ENCODE assay signal across 8 cellular contexts in the genomic region with DNA sequence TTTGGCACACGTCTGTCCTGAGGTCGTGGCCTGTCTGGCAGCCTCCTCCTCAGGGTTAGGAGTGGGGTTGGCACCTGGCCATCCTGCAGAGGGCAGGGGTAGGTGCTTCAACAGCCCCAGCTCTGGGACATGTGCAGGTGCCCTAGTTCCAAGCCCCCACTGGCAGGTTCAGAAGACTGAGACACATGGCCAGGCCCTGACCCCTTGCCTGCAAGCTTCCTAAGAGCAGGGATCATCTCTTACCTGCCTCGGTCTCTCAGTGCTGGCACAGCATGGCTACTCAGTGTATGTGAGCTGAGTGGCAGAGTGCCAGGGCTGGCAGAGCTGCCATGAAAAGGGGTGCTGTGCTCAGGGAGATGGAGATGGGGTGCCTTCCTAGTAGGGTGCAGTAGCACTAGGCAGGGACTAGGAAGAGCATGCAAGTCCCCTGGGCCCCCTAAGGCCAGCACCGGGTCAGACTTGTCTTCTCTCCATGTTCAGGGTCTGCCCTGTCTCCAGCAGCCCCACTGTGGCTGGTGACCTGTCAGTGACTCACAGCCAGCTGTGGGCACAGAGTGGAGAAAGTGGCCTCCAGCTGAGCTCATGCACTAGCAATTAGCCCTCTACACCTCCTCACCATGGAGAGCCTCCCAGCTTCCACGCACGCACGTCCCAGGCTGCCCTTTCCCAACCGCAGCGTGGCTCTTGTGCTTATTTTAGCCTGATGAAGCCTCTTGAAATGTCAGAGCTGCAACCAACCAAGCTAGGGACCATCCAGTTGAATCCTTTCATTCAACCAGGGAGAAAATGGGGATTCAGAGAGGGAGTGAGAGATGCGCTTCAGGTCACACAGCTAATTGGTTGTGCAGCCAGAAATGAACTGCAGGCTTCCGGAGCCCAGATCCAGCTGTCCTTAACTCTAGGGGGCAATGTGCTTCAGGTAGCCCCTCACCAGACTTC.
DNase-seq lines count a peak whose midpoint lies in the region; ATAC-seq, FAIRE-seq and TF ChIP-seq lines count a peak whose summit lies in the region.

No MANE protein-coding gene starts in this region.

- no TSS peak for BruUV-seq in IMR-90 (replicated peaks; lab: Mats Ljungman, UMichigan)

- H2AK9ac ChIP-seq in IMR-90 (replicated peaks; ENCODE audit: low read depth, low read length, poor library complexity): peak overlapping the region; percentile 80

- POLR2A ChIA-PET in IMR-90 (lab: Charles Lee; ENCODE audit: unreplicated experiment): no interaction called here

- peak; percentile 36 for TF ChIP-seq RAD21 in IMR-90 (IDR thresholded peaks at IDR 0.05; ENCODE audit: low read length)

- FAIRE-seq in keratinocyte (lab: Jason Lieb, UNC): peak; percentile 62

- H3K56ac ChIP-seq in IMR-90 (ENCODE audit: extremely low read depth, insufficient read depth, low read length): peak overlapping the region; percentile 72

- peak overlapping the region; percentile 99 for H2AK5ac ChIP-seq in IMR-90 (ENCODE audit: low read depth, low read length)

- in situ Hi-C loops in IMR-90 (cut with MboI; ENCODE audit: low sequenced_read_pairs): no loop called here

- H2AFZ ChIP-seq in IMR-90 (replicated peaks; ENCODE audit: low read length, poor library complexity): peak overlapping the region; percentile 76
- no peak overlapping the region for H2AFZ ChIP-seq in keratinocyte (ENCODE audit: control insufficient read depth, low read length)

- H2BK120ac ChIP-seq in IMR-90 (ENCODE audit: low read depth, low read length): peak overlapping the region; percentile 96

- DNase-seq in AG09309 (ENCODE audit: low read depth): peak; percentile 96
- DNase-seq in IMR-90: peak; percentile 100
- DNase-seq in adipocyte (ENCODE audit: low read depth): peak; percentile 93
- no peak for DNase-seq in keratinocyte (ENCODE audit: low read depth, low spot score)
- DNase-seq in GDM1 (lab: John Stamatoyannopoulos, UW): no peak
- no peak for DNase-seq in ascending aorta (ENCODE audit: low spot score in 2 of 2)

- no peaks in the 10 kb centered on the region for H3K36me3 ChIP-seq in IMR-90 (ENCODE audit: control insufficient read depth, insufficient read depth, low read length)
- H3K36me3 ChIP-seq in adipocyte (ENCODE audit: control insufficient read depth, insufficient read depth, low read length, severe bottlenecking): no peaks in the 10 kb centered on the region
- no peaks in the 10 kb centered on the region for H3K36me3 ChIP-seq in keratinocyte (ENCODE audit: control insufficient read depth in 2 of 2, extremely low read depth in 1 of 2, insufficient read depth in 2 of 2, low read length in 2 of 2)
- no peaks in the 10 kb centered on the region for H3K36me3 ChIP-seq in ascending aorta

- CTCF ChIA-PET in IMR-90 (lab: Yijun Ruan, JAX): interaction anchor here (0.9 to 1.8 kb wide), 4 partner anchors 20 to 240 kb away, joined by 4 read pairs; partner anchors contain the start of gene VEGFA

- dilution Hi-C loops in IMR-90 (cut with HindIII; ENCODE audit: low sequenced_read_pairs, unreplicated experiment) (no loop called here), keratinocyte (cut with MboI; ENCODE audit: extremely low pct_ligation_motif_present, low sequenced_read_pairs) (no loop called here)

- H3K9me3 ChIP-seq in IMR-90 (ENCODE audit: control insufficient read depth, insufficient read depth, low read length): peaks cover 14% of the 10 kb centered on the region
- H3K9me3 ChIP-seq in adipocyte (ENCODE audit: control insufficient read depth, low read length): peaks cover 16% of the 10 kb centered on the region
- H3K9me3 ChIP-seq in keratinocyte (ENCODE audit: control insufficient read depth, low read depth, low read length): peaks cover 3% of the 10 kb centered on the region
- H3K9me3 ChIP-seq in ascending aorta: no peaks in the 10 kb centered on the region

- peak overlapping the region; percentile 84 for H4K5ac ChIP-seq in IMR-90 (ENCODE audit: low read depth, low read length)

- H2BK20ac ChIP-seq in IMR-90 (ENCODE audit: low read depth, low read length): peak overlapping the region; percentile 97

- no peak for TF ChIP-seq CTCF in AG09309 (IDR thresholded peaks at IDR 0.05; ENCODE audit: control insufficient read depth, insufficient read depth, low read depth, low read length, missing control alignments)
- no peak for TF ChIP-seq CTCF in IMR-90 (conservative IDR thresholded peaks at IDR 0.05; ENCODE audit: low read depth, low read length)
- no peak for TF ChIP-seq CTCF in keratinocyte (optimal IDR thresholded peaks at IDR 0.05 in 1 of 3, IDR thresholded peaks at IDR 0.05 in 1 of 3, conservative IDR thresholded peaks at IDR 0.05 in 1 of 3; ENCODE audit: extremely low read depth in 1 of 3, insufficient read depth in 2 of 3, low read length in 3 of 3)
- no peak for TF ChIP-seq CTCF in ascending aorta (IDR thresholded peaks at IDR 0.05)

- peak overlapping the region; percentile 98 for H4K91ac ChIP-seq in IMR-90 (ENCODE audit: insufficient read depth, low read depth, low read length)

- peak; percentile 81; the same call in 1 of the 2 replicates for TF ChIP-seq POLR2A in IMR-90 (IDR thresholded peaks at IDR 0.05; ENCODE audit: low read depth, low read length)

- peak overlapping the region; percentile 93 for H2BK5ac ChIP-seq in IMR-90 (ENCODE audit: low read depth, low read length, poor library complexity, severe bottlenecking)

- H3K4ac ChIP-seq in IMR-90 (ENCODE audit: low read depth, low read length): peak overlapping the region; percentile 97

- H3K9me1 ChIP-seq in IMR-90 (ENCODE audit: insufficient read depth, low read length): peaks cover 17% of the 10 kb centered on the region
- H3K9me1 ChIP-seq in keratinocyte (ENCODE audit: control insufficient read depth, extremely low read depth, insufficient read depth, low read length): no peaks in the 10 kb centered on the region

- peak overlapping the region; percentile 95 for H3K14ac ChIP-seq in IMR-90 (replicated peaks; ENCODE audit: low read depth, low read length)

- H3K4me2 ChIP-seq in IMR-90 (ENCODE audit: low read depth, low read length) (peak overlapping the region; percentile 55), keratinocyte (ENCODE audit: control insufficient read depth, extremely low read depth, insufficient read depth, low read depth, low read length) (peak overlapping the region; percentile 23)

- H3K18ac ChIP-seq in IMR-90 (ENCODE audit: low read depth, low read length): peak overlapping the region; percentile 89

- H3K4me1 ChIP-seq in IMR-90 (ENCODE audit: control insufficient read depth, insufficient read depth, low read length) (peaks cover 24% of the 10 kb centered on the region), adipocyte (ENCODE audit: control insufficient read depth, insufficient read depth, low read length) (peaks cover 18% of the 10 kb centered on the region), keratinocyte (ENCODE audit: control insufficient read depth, extremely low read depth, insufficient read depth, low read length) (peaks cover 22% of the 10 kb centered on the region), ascending aorta (no peaks in the 10 kb centered on the region)

- peak overlapping the region; percentile 91 to 95 for H4K8ac ChIP-seq in IMR-90 (ENCODE audit: low read depth in 2 of 2, low read length in 2 of 2)

- H3K27me3 ChIP-seq in IMR-90 (ENCODE audit: control insufficient read depth, insufficient read depth, low read length) (no peaks in the 10 kb centered on the region), adipocyte (replicated peaks; ENCODE audit: control insufficient read depth, insufficient read depth, low read length) (no peaks in the 10 kb centered on the region), keratinocyte (ENCODE audit: control insufficient read depth, extremely low read depth, insufficient read depth, low read length) (no peaks in the 10 kb centered on the region), ascending aorta (no peaks in the 10 kb centered on the region)

- H2BK15ac ChIP-seq in IMR-90 (ENCODE audit: low read depth, low read length): peak overlapping the region; percentile 93; the same call in 2 of the 3 replicates

- intact Hi-C loops in IMR-90 (cut with micrococcal nuclease): loop anchor here (2.0 to 5.0 kb wide), 3 partner anchors 30 to 64 kb away; no protein-coding TSS in a partner anchor
- intact Hi-C loops in ascending aorta (cut with DNase I): no loop called here

- H3K27ac ChIP-seq in IMR-90 (ENCODE audit: insufficient read depth, low read length) (peak overlapping the region; percentile 81), keratinocyte (ENCODE audit: control insufficient read depth, insufficient read depth, low read length) (no peak overlapping the region), ascending aorta (no peak overlapping the region)

- WGBS in IMR-90 (ENCODE audit: extremely low coverage in 2 of 2, insufficient read length in 1 of 2), 2 experiments: 40% methylated on average over 1 of the region's 11 CpGs; no CpG with 5 or more reads in 1 of the 2 experiments

- peak overlapping the region; percentile 87 for H3K23ac ChIP-seq in IMR-90 (ENCODE audit: low read depth, low read length)

- no peaks in the 10 kb centered on the region for H3K79me2 ChIP-seq in keratinocyte (ENCODE audit: control insufficient read depth, insufficient read depth, low read length)

- H3K4me3 ChIP-seq in AG09309 (ENCODE audit: control insufficient read depth, low read depth, low read length) (no peak overlapping the region), IMR-90 (ENCODE audit: insufficient read depth, low read depth, low read length) (no peak overlapping the region), adipocyte (ENCODE audit: low read length) (no peak overlapping the region), keratinocyte (ENCODE audit: control insufficient read depth in 2 of 3, extremely low read depth in 1 of 3, insufficient read depth in 2 of 3, low read depth in 1 of 3, low read length in 3 of 3) (no peak overlapping the region), ascending aorta (no peak overlapping the region)

- H3K9ac ChIP-seq in IMR-90 (ENCODE audit: low read depth, low read length): peak overlapping the region; percentile 55; the same call in 1 of the 2 replicates
- no peak overlapping the region for H3K9ac ChIP-seq in adipocyte (ENCODE audit: low read length)
- no peak overlapping the region for H3K9ac ChIP-seq in keratinocyte (ENCODE audit: control insufficient read depth, extremely low read depth, insufficient read depth, low read length)

- H4K20me1 ChIP-seq in IMR-90 (ENCODE audit: insufficient read depth, low read length): no peaks in the 10 kb centered on the region
- no peaks in the 10 kb centered on the region for H4K20me1 ChIP-seq in keratinocyte (ENCODE audit: control insufficient read depth, extremely low read depth, insufficient read depth, low read length)

- no peaks in the 10 kb centered on the region for H3K79me1 ChIP-seq in IMR-90 (ENCODE audit: low read depth in 1 of 2, low read length in 2 of 2)

- ATAC-seq in IMR-90 (ENCODE audit: low read depth): peak; percentile 86
- no peak for ATAC-seq in HG02852 (IDR thresholded peaks at IDR 0.05; ENCODE audit: unreplicated experiment)
- ATAC-seq in HG02610 (IDR thresholded peaks at IDR 0.05; ENCODE audit: unreplicated experiment): no peak

TF ChIP-seq in IMR-90, 13 proteins besides CTCF, POLR2A, EP300 and RAD21 (continues in another document):
- TF ChIP-seq CHD1 (IDR thresholded peaks at IDR 0.05; ENCODE audit: low read depth, low read length): peak; percentile 66; the same call in 1 of the 2 replicates
- no peak for TF ChIP-seq RFX5 (IDR thresholded peaks at IDR 0.05; ENCODE audit: low read depth, low read length)
- peak; percentile 99 for TF ChIP-seq FOS (IDR thresholded peaks at IDR 0.05; ENCODE audit: low read depth, low read length)

Comparison
In these comparisons a context has a peak if more than half of its experiments do, and no peak if none do; other contexts are left out.
1. DNase-seq: peak in AG09309 (single experiment), IMR-90 (single experiment) and adipocyte (single experiment); none in keratinocyte (single experiment), GDM1 (single experiment) and ascending aorta (0 of 2).